In genomic region chr7:137992738-137993394, GRCh38 we compare ENCODE assay signal across 8 cellular contexts. TPM values are rescaled to one million over a fixed set of nuclear protein-coding genes. Genes with fewer than 3 reads are reported as not detected.
DNase-seq lines count a peak whose midpoint lies in the region; ATAC-seq, FAIRE-seq and TF ChIP-seq lines count a peak whose summit lies in the region.

No MANE protein-coding gene starts in this region.

- POLR2A ChIA-PET in activated B cell treated with CpG ODN at 0.5 μM for 24 hours (lab: Charles Lee): interaction anchor here (0.5 to 1.9 kb wide), 3 partner anchors 8 to 109 kb away, joined by 3 to 4 read pairs (median 3); partner anchors contain the start of gene CREB3L2

- peak overlapping the region; percentile 91 for H3K27ac ChIP-seq in right cardiac atrium (ENCODE audit: low read length)
- H3K27ac ChIP-seq in thoracic aorta: peak overlapping the region; percentile 96
- H3K27ac ChIP-seq in kidney (ENCODE audit: low read depth in 2 of 2, low read length in 2 of 2): peak overlapping the region in 1 of 2 donors; percentile 26

- CTCF ChIA-PET in activated B cell treated with CpG ODN at 0.5 μM for 24 hours (lab: Charles Lee): interaction anchor here (0.7 to 1.4 kb wide), 4 partner anchors 9 to 58 kb away, joined by 3 to 8 read pairs (median 6); partner anchors contain the start of gene CREB3L2

- H3K27me3 ChIP-seq in right cardiac atrium (ENCODE audit: control insufficient read depth, insufficient read depth) (no peaks in the 10 kb centered on the region), thoracic aorta (replicated peaks; ENCODE audit: insufficient read depth) (no peaks in the 10 kb centered on the region)

- no peak overlapping the region for H3K4me3 ChIP-seq in right cardiac atrium (ENCODE audit: low read length)
- peak overlapping the region; percentile 31 for H3K4me3 ChIP-seq in thoracic aorta
- H3K4me3 ChIP-seq in kidney (ENCODE audit: low read length in 2 of 2): no peak overlapping the region

- no peak overlapping the region for H3K4me3 Mint-ChIP-seq in activated B cell treated with CpG ODN at 0.5 μM for 24 hours

- no peak overlapping the region for H3K9ac ChIP-seq in kidney (ENCODE audit: low read length in 2 of 2)

- H3K9me3 ChIP-seq in right cardiac atrium (ENCODE audit: control insufficient read depth, low read length) (no peaks in the 10 kb centered on the region), thoracic aorta (no peaks in the 10 kb centered on the region), kidney (ENCODE audit: control insufficient read depth in 1 of 2, low read length in 2 of 2) (no peaks in the 10 kb centered on the region)

- H3K4me1 Mint-ChIP-seq in activated B cell treated with CpG ODN at 0.5 μM for 24 hours: peaks cover 30% of the 10 kb centered on the region

- no peaks in the 10 kb centered on the region for H3K27me3 Mint-ChIP-seq in activated B cell treated with CpG ODN at 0.5 μM for 24 hours

- H3K9me3 Mint-ChIP-seq in activated B cell treated with CpG ODN at 0.5 μM for 24 hours: no peaks in the 10 kb centered on the region

- peak; percentile 59 for DNase-seq in AG08396 (ENCODE audit: low spot score)
- DNase-seq in activated B cell treated with CpG ODN at 0.5 μM for 24 hours: no peak
- DNase-seq in right cardiac atrium: peak; percentile 64 to 82 (median 65)
- no peak for DNase-seq in thoracic aorta (ENCODE audit: low spot score)
- no peak for DNase-seq in NCI-H2196 treated with DMSO at 0.1 percent for 48 hours (lab: John Stamatoyannopoulos, UW; ENCODE audit: unreplicated experiment)
- no peak for DNase-seq in kidney

- 47% methylated on average over 4 of the region's 4 CpGs for WGBS in right cardiac atrium

- H3K36me3 Mint-ChIP-seq in activated B cell treated with CpG ODN at 0.5 μM for 24 hours (ENCODE audit: low read depth): peaks cover 2% of the 10 kb centered on the region

- H3K36me3 ChIP-seq in thoracic aorta: no peaks in the 10 kb centered on the region
- H3K36me3 ChIP-seq in kidney (ENCODE audit: control insufficient read depth in 1 of 2, insufficient read depth in 2 of 2, low read length in 2 of 2): no peaks in the 10 kb centered on the region

- peak overlapping the region; percentile 30 for H3K27ac Mint-ChIP-seq in activated B cell treated with CpG ODN at 0.5 μM for 24 hours

- H3K4me1 ChIP-seq in right cardiac atrium (ENCODE audit: control insufficient read depth, insufficient read depth, low read length) (peaks cover 34% of the 10 kb centered on the region), thoracic aorta (ENCODE audit: control insufficient read depth in 1 of 2, low read depth in 2 of 2) (peaks cover 71 to 96% of the 10 kb centered on the region in 2 donors), kidney (ENCODE audit: control insufficient read depth in 1 of 2, insufficient read depth in 1 of 2, low read depth in 1 of 2, low read length in 2 of 2) (peaks cover 28 to 40% of the 10 kb centered on the region in 2 donors)

- no peak for FAIRE-seq in kidney (lab: Jason Lieb, UNC)

- TF ChIP-seq CTCF in activated B cell treated with CpG ODN at 0.5 μM for 24 hours (IDR thresholded peaks at IDR 0.05) (no peak), thoracic aorta (IDR thresholded peaks at IDR 0.05) (no peak), kidney (IDR thresholded peaks at IDR 0.05; ENCODE audit: borderline replicate concordance, extremely low read depth, insufficient read depth) (no peak)

- intact Hi-C loops in activated B cell treated with CpG ODN at 0.5 μM for 24 hours (cut with micrococcal nuclease) (no loop called here), right cardiac atrium (cut with DNase I) (loop anchor here in 1 of 4 donors (10.0 kb wide), 1 partner anchor 48 kb away; no protein-coding TSS in a partner anchor), kidney (cut with DNase I) (no loop called here)

- peak; percentile 60 for ATAC-seq in GM18873 (IDR thresholded peaks at IDR 0.05; ENCODE audit: low FRiP score, unreplicated experiment)
- peak; percentile 57 for ATAC-seq in HG03342 (IDR thresholded peaks at IDR 0.05; ENCODE audit: unreplicated experiment)
- no peak for ATAC-seq in activated B cell treated with CpG ODN at 0.5 μM for 24 hours (ENCODE audit: low read depth)
- ATAC-seq in right cardiac atrium: peak; percentile 63 to 69
- ATAC-seq in thoracic aorta (ENCODE audit: insufficient number of reproducible peaks, low FRiP score, low read depth): no peak

RNA-seq across cellular contexts. Expression of gene CREB3L2, which starts 9.0 kb away (rescaled TPM):
- total RNA-seq in activated B cell treated with CpG ODN at 0.5 μM for 24 hours (16.6 and 21.7 TPM in 2 replicates), right cardiac atrium (10 to 100 TPM; 37.0 to 75.1 (median 39.8) TPM), thoracic aorta (10 to 100 TPM; 85.3 to 96.7 TPM), kidney (114 TPM)
- polyA plus RNA-seq in right cardiac atrium (10.7 TPM), kidney (ENCODE audit: insufficient read depth, low read depth, low replicate concordance) (18.5 TPM)

Comparison
In these comparisons a context has a peak if more than half of its experiments do, and no peak if none do; other contexts are left out.
1. DNase-seq: peak in AG08396 (single experiment) and right cardiac atrium (3 of 3); none in activated B cell treated with CpG ODN at 0.5 μM for 24 hours (single experiment), thoracic aorta (single experiment), NCI-H2196 treated with DMSO at 0.1 percent for 48 hours (single experiment) and kidney (single experiment).
2. ATAC-seq: peak in GM18873 (single experiment), HG03342 (single experiment) and right cardiac atrium (2 of 2); none in activated B cell treated with CpG ODN at 0.5 μM for 24 hours (single experiment) and thoracic aorta (single experiment).